2 cellular contexts compared by ENCODE assay signal in the genomic region with DNA sequence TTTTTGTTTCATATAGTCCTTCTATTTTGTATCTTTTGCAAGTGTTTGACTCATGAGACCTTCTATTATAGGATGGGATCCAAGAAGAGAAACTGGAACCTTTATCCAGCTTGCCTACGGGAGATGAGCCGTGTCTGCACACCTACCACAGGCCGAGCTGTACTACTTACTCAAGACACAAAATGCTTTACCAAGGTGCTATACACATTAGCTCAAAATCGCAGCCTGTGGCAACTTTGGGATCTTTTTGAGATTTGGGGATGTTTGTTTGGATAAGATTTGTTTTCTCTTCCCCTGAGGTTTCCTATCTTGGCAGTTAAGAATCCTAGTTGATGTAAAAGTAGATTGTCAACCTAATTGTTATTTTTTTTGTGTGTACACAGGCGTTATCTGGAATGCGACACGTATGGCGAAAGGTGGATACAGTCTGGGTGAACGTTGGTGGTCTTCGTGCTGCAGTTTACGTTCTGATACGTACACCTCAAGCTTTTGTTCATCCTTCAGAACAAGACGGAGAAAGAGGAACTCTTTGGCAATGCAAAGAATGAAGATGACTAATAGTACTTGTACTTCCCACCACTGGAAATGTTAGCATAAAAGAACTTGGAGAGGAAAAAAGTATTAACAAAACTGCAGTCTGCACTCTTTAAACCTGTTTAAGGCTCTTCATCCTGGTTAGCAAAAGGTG.
TF ChIP-seq lines count a peak whose summit lies in the region.

No MANE protein-coding gene starts in this region.

TF ChIP-seq in GM23338, 12 proteins besides CTCF, POLR2A, EP300 and RAD21 (continues in another document):
- TF ChIP-seq EZH2phosphoT487 (IDR thresholded peaks at IDR 0.05; ENCODE audit: unreplicated experiment): no peak
- TF ChIP-seq, protein P1, sequence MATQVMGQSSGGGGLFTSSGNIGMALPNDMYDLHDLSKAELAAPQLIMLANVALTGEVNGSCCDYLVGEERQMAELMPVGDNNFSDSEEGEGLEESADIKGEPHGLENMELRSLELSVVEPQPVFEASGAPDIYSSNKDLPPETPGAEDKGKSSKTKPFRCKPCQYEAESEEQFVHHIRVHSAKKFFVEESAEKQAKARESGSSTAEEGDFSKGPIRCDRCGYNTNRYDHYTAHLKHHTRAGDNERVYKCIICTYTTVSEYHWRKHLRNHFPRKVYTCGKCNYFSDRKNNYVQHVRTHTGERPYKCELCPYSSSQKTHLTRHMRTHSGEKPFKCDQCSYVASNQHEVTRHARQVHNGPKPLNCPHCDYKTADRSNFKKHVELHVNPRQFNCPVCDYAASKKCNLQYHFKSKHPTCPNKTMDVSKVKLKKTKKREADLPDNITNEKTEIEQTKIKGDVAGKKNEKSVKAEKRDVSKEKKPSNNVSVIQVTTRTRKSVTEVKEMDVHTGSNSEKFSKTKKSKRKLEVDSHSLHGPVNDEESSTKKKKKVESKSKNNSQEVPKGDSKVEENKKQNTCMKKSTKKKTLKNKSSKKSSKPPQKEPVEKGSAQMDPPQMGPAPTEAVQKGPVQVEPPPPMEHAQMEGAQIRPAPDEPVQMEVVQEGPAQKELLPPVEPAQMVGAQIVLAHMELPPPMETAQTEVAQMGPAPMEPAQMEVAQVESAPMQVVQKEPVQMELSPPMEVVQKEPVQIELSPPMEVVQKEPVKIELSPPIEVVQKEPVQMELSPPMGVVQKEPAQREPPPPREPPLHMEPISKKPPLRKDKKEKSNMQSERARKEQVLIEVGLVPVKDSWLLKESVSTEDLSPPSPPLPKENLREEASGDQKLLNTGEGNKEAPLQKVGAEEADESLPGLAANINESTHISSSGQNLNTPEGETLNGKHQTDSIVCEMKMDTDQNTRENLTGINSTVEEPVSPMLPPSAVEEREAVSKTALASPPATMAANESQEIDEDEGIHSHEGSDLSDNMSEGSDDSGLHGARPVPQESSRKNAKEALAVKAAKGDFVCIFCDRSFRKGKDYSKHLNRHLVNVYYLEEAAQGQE (IDR thresholded peaks at IDR 0.05; ENCODE audit: unreplicated experiment): no peak
- TF ChIP-seq, protein P2, sequence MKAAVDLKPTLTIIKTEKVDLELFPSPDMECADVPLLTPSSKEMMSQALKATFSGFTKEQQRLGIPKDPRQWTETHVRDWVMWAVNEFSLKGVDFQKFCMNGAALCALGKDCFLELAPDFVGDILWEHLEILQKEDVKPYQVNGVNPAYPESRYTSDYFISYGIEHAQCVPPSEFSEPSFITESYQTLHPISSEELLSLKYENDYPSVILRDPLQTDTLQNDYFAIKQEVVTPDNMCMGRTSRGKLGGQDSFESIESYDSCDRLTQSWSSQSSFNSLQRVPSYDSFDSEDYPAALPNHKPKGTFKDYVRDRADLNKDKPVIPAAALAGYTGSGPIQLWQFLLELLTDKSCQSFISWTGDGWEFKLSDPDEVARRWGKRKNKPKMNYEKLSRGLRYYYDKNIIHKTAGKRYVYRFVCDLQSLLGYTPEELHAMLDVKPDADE (IDR thresholded peaks at IDR 0.05): no peak
- TF ChIP-seq, protein P3, sequence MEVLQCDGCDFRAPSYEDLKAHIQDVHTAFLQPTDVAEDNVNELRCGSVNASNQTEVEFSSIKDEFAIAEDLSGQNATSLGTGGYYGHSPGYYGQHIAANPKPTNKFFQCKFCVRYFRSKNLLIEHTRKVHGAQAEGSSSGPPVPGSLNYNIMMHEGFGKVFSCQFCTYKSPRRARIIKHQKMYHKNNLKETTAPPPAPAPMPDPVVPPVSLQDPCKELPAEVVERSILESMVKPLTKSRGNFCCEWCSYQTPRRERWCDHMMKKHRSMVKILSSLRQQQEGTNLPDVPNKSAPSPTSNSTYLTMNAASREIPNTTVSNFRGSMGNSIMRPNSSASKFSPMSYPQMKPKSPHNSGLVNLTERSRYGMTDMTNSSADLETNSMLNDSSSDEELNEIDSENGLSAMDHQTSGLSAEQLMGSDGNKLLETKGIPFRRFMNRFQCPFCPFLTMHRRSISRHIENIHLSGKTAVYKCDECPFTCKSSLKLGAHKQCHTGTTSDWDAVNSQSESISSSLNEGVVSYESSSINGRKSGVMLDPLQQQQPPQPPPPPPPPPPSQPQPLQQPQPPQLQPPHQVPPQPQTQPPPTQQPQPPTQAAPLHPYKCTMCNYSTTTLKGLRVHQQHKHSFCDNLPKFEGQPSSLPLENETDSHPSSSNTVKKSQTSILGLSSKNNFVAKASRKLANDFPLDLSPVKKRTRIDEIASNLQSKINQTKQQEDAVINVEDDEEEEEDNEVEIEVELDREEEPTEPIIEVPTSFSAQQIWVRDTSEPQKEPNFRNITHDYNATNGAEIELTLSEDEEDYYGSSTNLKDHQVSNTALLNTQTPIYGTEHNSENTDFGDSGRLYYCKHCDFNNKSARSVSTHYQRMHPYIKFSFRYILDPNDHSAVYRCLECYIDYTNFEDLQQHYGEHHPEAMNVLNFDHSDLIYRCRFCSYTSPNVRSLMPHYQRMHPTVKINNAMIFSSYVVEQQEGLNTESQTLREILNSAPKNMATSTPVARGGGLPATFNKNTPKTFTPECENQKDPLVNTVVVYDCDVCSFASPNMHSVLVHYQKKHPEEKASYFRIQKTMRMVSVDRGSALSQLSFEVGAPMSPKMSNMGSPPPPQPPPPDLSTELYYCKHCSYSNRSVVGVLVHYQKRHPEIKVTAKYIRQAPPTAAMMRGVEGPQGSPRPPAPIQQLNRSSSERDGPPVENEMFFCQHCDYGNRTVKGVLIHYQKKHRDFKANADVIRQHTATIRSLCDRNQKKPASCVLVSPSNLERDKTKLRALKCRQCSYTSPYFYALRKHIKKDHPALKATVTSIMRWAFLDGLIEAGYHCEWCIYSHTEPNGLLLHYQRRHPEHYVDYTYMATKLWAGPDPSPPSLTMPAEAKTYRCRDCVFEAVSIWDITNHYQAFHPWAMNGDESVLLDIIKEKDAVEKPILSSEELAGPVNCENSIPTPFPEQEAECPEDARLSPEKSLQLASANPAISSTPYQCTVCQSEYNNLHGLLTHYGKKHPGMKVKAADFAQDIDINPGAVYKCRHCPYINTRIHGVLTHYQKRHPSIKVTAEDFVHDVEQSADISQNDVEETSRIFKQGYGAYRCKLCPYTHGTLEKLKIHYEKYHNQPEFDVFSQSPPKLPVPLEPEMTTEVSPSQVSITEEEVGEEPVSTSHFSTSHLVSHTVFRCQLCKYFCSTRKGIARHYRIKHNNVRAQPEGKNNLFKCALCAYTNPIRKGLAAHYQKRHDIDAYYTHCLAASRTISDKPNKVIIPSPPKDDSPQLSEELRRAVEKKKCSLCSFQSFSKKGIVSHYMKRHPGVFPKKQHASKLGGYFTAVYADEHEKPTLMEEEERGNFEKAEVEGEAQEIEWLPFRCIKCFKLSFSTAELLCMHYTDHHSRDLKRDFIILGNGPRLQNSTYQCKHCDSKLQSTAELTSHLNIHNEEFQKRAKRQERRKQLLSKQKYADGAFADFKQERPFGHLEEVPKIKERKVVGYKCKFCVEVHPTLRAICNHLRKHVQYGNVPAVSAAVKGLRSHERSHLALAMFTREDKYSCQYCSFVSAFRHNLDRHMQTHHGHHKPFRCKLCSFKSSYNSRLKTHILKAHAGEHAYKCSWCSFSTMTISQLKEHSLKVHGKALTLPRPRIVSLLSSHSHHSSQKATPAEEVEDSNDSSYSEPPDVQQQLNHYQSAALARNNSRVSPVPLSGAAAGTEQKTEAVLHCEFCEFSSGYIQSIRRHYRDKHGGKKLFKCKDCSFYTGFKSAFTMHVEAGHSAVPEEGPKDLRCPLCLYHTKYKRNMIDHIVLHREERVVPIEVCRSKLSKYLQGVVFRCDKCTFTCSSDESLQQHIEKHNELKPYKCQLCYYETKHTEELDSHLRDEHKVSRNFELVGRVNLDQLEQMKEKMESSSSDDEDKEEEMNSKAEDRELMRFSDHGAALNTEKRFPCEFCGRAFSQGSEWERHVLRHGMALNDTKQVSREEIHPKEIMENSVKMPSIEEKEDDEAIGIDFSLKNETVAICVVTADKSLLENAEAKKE (CRISPR knock-in tag; IDR thresholded peaks at IDR 0.05): no peak
- no peak for TF ChIP-seq ZNF114 (CRISPR knock-in tag; IDR thresholded peaks at IDR 0.05)
- TF ChIP-seq CREB1 (CRISPR knock-in tag; IDR thresholded peaks at IDR 0.05; ENCODE audit: low read depth): no peak
- no peak for TF ChIP-seq ZNF331 (CRISPR knock-in tag; IDR thresholded peaks at IDR 0.05; ENCODE audit: low read depth)
- no peak for TF ChIP-seq STAT1 (IDR thresholded peaks at IDR 0.05; ENCODE audit: unreplicated experiment)

TF ChIP-seq in HepG2, 621 proteins besides CTCF, POLR2A, EP300 and RAD21:
- TF ChIP-seq POLR2AphosphoS5 (IDR thresholded peaks at IDR 0.05; ENCODE audit: low read depth, low read length) (peak; percentile 0; the same call in 1 of the 2 replicates), CHD2 (IDR thresholded peaks at IDR 0.05; ENCODE audit: low read depth, low read length) (no peak), KDM3A (CRISPR knock-in tag; IDR thresholded peaks at IDR 0.05; ENCODE audit: low read depth) (no peak), POLR2G (IDR thresholded peaks at IDR 0.05; ENCODE audit: low read depth, low read length) (peak; percentile 73), ZNF589 (CRISPR knock-in tag; conservative IDR thresholded peaks at IDR 0.05) (0 out of 2 replicates have a peak, but pooled peaks have one; percentile 33), PAF1 (CRISPR knock-in tag; IDR thresholded peaks at IDR 0.05) (peak; percentile 77; the same call in 1 of the 2 replicates), NFIC (IDR thresholded peaks at IDR 0.05; ENCODE audit: low read length) (0 out of 2 replicates have a peak, but pooled peaks have one; percentile 17), ARHGAP35 (CRISPR knock-in tag; IDR thresholded peaks at IDR 0.05; ENCODE audit: borderline replicate concordance) (no peak), NONO (IDR thresholded peaks at IDR 0.05) (no peak), NONO (CRISPR knock-in tag; conservative IDR thresholded peaks at IDR 0.05) (peak; percentile 13; the same call in 1 of the 2 replicates), ZC3H13 (CRISPR knock-in tag; IDR thresholded peaks at IDR 0.05) (0 out of 2 replicates have a peak, but pooled peaks have one; percentile 26), RBM22 (optimal IDR thresholded peaks at IDR 0.05; ENCODE audit: low read length) (peak; percentile 84)
- TF ChIP-seq, protein P4, sequence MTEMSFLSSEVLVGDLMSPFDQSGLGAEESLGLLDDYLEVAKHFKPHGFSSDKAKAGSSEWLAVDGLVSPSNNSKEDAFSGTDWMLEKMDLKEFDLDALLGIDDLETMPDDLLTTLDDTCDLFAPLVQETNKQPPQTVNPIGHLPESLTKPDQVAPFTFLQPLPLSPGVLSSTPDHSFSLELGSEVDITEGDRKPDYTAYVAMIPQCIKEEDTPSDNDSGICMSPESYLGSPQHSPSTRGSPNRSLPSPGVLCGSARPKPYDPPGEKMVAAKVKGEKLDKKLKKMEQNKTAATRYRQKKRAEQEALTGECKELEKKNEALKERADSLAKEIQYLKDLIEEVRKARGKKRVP (CRISPR knock-in tag; IDR thresholded peaks at IDR 0.05): 0 out of 4 replicates have a peak, but pooled peaks of 1 of the 2 experiments have one; percentile 22
- TF ChIP-seq, protein P5, sequence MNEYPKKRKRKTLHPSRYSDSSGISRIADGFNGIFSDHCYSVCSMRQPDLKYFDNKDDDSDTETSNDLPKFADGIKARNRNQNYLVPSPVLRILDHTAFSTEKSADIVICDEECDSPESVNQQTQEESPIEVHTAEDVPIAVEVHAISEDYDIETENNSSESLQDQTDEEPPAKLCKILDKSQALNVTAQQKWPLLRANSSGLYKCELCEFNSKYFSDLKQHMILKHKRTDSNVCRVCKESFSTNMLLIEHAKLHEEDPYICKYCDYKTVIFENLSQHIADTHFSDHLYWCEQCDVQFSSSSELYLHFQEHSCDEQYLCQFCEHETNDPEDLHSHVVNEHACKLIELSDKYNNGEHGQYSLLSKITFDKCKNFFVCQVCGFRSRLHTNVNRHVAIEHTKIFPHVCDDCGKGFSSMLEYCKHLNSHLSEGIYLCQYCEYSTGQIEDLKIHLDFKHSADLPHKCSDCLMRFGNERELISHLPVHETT (CRISPR knock-in tag; conservative IDR thresholded peaks at IDR 0.05): no peak
- TF ChIP-seq, protein P6, sequence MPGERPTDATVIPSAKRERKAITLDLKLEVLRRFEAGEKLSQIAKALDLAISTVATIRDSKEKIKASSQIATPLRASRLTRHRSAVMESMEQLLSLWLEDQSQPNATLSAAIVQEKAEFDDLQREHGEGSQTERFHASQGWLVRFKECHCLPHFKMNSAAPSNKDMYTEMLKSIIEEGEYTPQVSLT (CRISPR knock-in tag; IDR thresholded peaks at IDR 0.05; ENCODE audit: borderline replicate concordance, low read depth): no peak
- TF ChIP-seq, protein P7, sequence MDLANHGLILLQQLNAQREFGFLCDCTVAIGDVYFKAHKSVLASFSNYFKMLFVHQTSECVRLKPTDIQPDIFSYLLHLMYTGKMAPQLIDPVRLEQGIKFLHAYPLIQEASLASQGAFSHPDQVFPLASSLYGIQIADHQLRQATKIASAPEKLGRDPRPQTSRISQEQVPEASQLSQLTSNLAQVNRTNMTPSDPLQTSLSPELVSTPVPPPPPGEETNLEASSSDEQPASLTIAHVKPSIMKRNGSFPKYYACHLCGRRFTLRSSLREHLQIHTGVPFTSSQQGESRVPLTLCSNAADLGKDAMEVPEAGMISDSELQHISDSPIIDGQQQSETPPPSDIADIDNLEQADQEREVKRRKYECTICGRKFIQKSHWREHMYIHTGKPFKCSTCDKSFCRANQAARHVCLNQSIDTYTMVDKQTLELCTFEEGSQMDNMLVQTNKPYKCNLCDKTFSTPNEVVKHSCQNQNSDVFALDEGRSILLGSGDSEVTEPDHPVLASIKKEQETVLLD (CRISPR knock-in tag; IDR thresholded peaks at IDR 0.05; ENCODE audit: low read depth): peak; percentile 24; the same call in 1 of the 2 replicates
- TF ChIP-seq, protein P8, sequence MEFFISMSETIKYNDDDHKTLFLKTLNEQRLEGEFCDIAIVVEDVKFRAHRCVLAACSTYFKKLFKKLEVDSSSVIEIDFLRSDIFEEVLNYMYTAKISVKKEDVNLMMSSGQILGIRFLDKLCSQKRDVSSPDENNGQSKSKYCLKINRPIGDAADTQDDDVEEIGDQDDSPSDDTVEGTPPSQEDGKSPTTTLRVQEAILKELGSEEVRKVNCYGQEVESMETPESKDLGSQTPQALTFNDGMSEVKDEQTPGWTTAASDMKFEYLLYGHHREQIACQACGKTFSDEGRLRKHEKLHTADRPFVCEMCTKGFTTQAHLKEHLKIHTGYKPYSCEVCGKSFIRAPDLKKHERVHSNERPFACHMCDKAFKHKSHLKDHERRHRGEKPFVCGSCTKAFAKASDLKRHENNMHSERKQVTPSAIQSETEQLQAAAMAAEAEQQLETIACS (CRISPR knock-in tag; IDR thresholded peaks at IDR 0.05): no peak
- TF ChIP-seq, protein P9, sequence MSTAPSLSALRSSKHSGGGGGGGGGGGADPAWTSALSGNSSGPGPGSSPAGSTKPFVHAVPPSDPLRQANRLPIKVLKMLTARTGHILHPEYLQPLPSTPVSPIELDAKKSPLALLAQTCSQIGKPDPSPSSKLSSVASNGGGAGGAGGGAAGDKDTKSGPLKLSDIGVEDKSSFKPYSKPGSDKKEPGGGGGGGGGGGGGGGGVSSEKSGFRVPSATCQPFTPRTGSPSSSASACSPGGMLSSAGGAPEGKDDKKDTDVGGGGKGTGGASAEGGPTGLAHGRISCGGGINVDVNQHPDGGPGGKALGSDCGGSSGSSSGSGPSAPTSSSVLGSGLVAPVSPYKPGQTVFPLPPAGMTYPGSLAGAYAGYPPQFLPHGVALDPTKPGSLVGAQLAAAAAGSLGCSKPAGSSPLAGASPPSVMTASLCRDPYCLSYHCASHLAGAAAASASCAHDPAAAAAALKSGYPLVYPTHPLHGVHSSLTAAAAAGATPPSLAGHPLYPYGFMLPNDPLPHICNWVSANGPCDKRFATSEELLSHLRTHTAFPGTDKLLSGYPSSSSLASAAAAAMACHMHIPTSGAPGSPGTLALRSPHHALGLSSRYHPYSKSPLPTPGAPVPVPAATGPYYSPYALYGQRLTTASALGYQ (CRISPR knock-in tag; IDR thresholded peaks at IDR 0.05): no peak
TF ChIP-seq in HepG2: peak in this region for 10.
